ENCODE assay signal across 11 cellular contexts in genomic region chr3:47019201-47019600, GRCh38. TPM values are rescaled to one million over a fixed set of nuclear protein-coding genes. Genes with fewer than 3 reads are reported as not detected.
DNase-seq lines count a peak whose midpoint lies in the region; ATAC-seq, FAIRE-seq and TF ChIP-seq lines count a peak whose summit lies in the region.
"Had no signal": no experiment of that assay in that cellular context is flagged by ENCODE, and none has a peak within 500 bp of the region (broad histone marks: within the 10 kb centered on the region; RNA-seq: fewer than 3 reads in every experiment).

No MANE protein-coding gene starts in this region.

- H4K20me1 ChIP-seq in keratinocyte (ENCODE audit: control insufficient read depth, extremely low read depth, insufficient read depth, low read length): peaks cover 4% of the 10 kb centered on the region

- H3K27ac ChIP-seq in KOPT-K1 (ENCODE audit: low read depth, low read length, poor library complexity, severe bottlenecking) (peak overlapping the region; percentile 72), keratinocyte (ENCODE audit: control insufficient read depth, insufficient read depth, low read length) (no peak overlapping the region)
- H3K27ac ChIP-seq: RWPE1 had no signal

- H3K4me3 ChIP-seq in Caco-2 (ENCODE audit: low read depth, low read length) (no peak overlapping the region), keratinocyte (ENCODE audit: control insufficient read depth in 2 of 3, extremely low read depth in 1 of 3, insufficient read depth in 2 of 3, low read depth in 1 of 3, low read length in 3 of 3) (no peak overlapping the region)
- H3K4me3 ChIP-seq: GM23338, K562 had no signal

- CTCF ChIA-PET in Caco-2 (lab: Charles Lee): no interaction called here

- POLR2A ChIA-PET in Caco-2 (lab: Charles Lee): no interaction called here

- H3K36me3 ChIP-seq in Caco-2 (ENCODE audit: control insufficient read depth, insufficient read depth, low read length) (peaks cover 1% of the 10 kb centered on the region; the same call in 1 of the 2 replicates), KOPT-K1 (ENCODE audit: insufficient read depth, low read length) (peaks cover 74% of the 10 kb centered on the region), keratinocyte (ENCODE audit: control insufficient read depth in 2 of 2, extremely low read depth in 1 of 2, insufficient read depth in 2 of 2, low read length in 2 of 2) (peaks cover 6 to 23% of the 10 kb centered on the region in 2 experiments)

- H3K27ac Mint-ChIP-seq in Caco-2 (ENCODE audit: unreplicated experiment) (peak overlapping the region; percentile 57), CD14-positive monocyte (peak overlapping the region in 2 of 7 donors; percentile 57 to 68)
- H3K27ac Mint-ChIP-seq: GM23338 had no signal

- no peak overlapping the region for H3K4me2 ChIP-seq in keratinocyte (ENCODE audit: control insufficient read depth, extremely low read depth, insufficient read depth, low read depth, low read length)
- H3K4me2 ChIP-seq: GM23338 had no signal

- TF ChIP-seq CTCF in Caco-2 (IDR thresholded peaks at IDR 0.05; ENCODE audit: insufficient read depth in 1 of 2, low read depth in 1 of 2, low read length in 1 of 2, severe bottlenecking in 1 of 2, unreplicated experiment in 1 of 2) (no peak), keratinocyte (optimal IDR thresholded peaks at IDR 0.05 in 1 of 3, IDR thresholded peaks at IDR 0.05 in 1 of 3, conservative IDR thresholded peaks at IDR 0.05 in 1 of 3; ENCODE audit: extremely low read depth in 1 of 3, insufficient read depth in 2 of 3, low read length in 3 of 3) (no peak), CD14-positive monocyte (IDR thresholded peaks at IDR 0.05) (no peak)

- ATAC-seq in GM19043 (IDR thresholded peaks at IDR 0.05; ENCODE audit: low read depth, unreplicated experiment): peak; percentile 75
- ATAC-seq: GM23338, K562 had no signal

- no TSS peak for BruUV-seq in Caco-2 (replicated peaks; lab: Mats Ljungman, UMichigan)

- dilution Hi-C loops in keratinocyte (cut with MboI; ENCODE audit: extremely low pct_ligation_motif_present, low sequenced_read_pairs): no loop called here

- H3K4me1 ChIP-seq in Caco-2: 0 out of 2 replicates have a peak, but pooled peaks cover 3% of the 10 kb centered on the region
- H3K4me1 ChIP-seq in keratinocyte (ENCODE audit: control insufficient read depth, extremely low read depth, insufficient read depth, low read length): peaks cover 20% of the 10 kb centered on the region

- intact Hi-C loops in Caco-2 (cut with micrococcal nuclease; ENCODE audit: unreplicated experiment) (no loop called here), CD14-positive monocyte (cut with micrococcal nuclease) (no loop called here)

- in situ Hi-C loops in KBM-7 (cut with MboI; ENCODE audit: low pct_unique_long_range_greater_than_20kb, low sequenced_read_pairs): no loop called here

- no peaks in the 10 kb centered on the region for H3K27me3 ChIP-seq in Caco-2 (replicated peaks; ENCODE audit: control insufficient read depth, insufficient read depth, low read length)
- H3K27me3 ChIP-seq in keratinocyte (ENCODE audit: control insufficient read depth, extremely low read depth, insufficient read depth, low read length): no peaks in the 10 kb centered on the region

- no peaks in the 10 kb centered on the region for H3K9me1 ChIP-seq in keratinocyte (ENCODE audit: control insufficient read depth, extremely low read depth, insufficient read depth, low read length)

- H3K9me3 Mint-ChIP-seq in Caco-2 (ENCODE audit: unreplicated experiment) (no peaks in the 10 kb centered on the region), CD14-positive monocyte (no peaks in the 10 kb centered on the region)
- H3K9me3 Mint-ChIP-seq: GM23338 had no signal

- DNase-seq in Caco-2 (no peak), keratinocyte (ENCODE audit: low read depth, low spot score) (no peak), CD14-positive monocyte (ENCODE audit: low spot score) (no peak), DMS114 treated with DMSO at 0.1 percent for 48 hours (lab: John Stamatoyannopoulos, UW; ENCODE audit: unreplicated experiment) (no peak), KBM-7 (no peak), inferior parietal cortex (ENCODE audit: extremely low spot score) (no peak)

- H2AFZ ChIP-seq in keratinocyte (ENCODE audit: control insufficient read depth, low read length): no peak overlapping the region
- H2AFZ ChIP-seq: GM23338 had no signal

- peaks cover 9% of the 10 kb centered on the region for H3K79me2 ChIP-seq in keratinocyte (ENCODE audit: control insufficient read depth, insufficient read depth, low read length)

- H3K4me1 Mint-ChIP-seq in Caco-2 (ENCODE audit: low read depth, unreplicated experiment): no peaks in the 10 kb centered on the region
- H3K4me1 Mint-ChIP-seq in CD14-positive monocyte: peaks cover 21% of the 10 kb centered on the region

- H3K27me3 Mint-ChIP-seq in Caco-2 (ENCODE audit: insufficient read depth, unreplicated experiment) (no peaks in the 10 kb centered on the region), CD14-positive monocyte (ENCODE audit: low read depth in 3 of 3) (no peaks in the 10 kb centered on the region)

- no peaks in the 10 kb centered on the region for H3K9me3 ChIP-seq in Caco-2
- H3K9me3 ChIP-seq in KOPT-K1 (ENCODE audit: insufficient read depth, low read length, poor library complexity, severe bottlenecking): no peaks in the 10 kb centered on the region
- no peaks in the 10 kb centered on the region for H3K9me3 ChIP-seq in keratinocyte (ENCODE audit: control insufficient read depth, low read depth, low read length)

- H3K9ac ChIP-seq in keratinocyte (ENCODE audit: control insufficient read depth, extremely low read depth, insufficient read depth, low read length): no peak overlapping the region

- no peak overlapping the region for H3K4me3 Mint-ChIP-seq in Caco-2 (ENCODE audit: unreplicated experiment)
- no peak overlapping the region for H3K4me3 Mint-ChIP-seq in CD14-positive monocyte
- H3K4me3 Mint-ChIP-seq: GM23338 had no signal

- FAIRE-seq in keratinocyte (lab: Jason Lieb, UNC): peak; percentile 46
- FAIRE-seq: K562 had no signal

- H3K36me3 Mint-ChIP-seq in Caco-2 (ENCODE audit: insufficient read depth, unreplicated experiment): peaks cover 38% of the 10 kb centered on the region
- peaks cover 52 to 65% of the 10 kb centered on the region in 2 donors for H3K36me3 Mint-ChIP-seq in CD14-positive monocyte

RNA-seq across cellular contexts. Expression of gene NBEAL2, which starts 39.7 kb away (rescaled TPM):
- 62.4 and 76.9 TPM in 2 replicates for total RNA-seq in Caco-2 (2022)
- polyA plus RNA-seq in keratinocyte (22.8 to 48.7 TPM (median 28.7 TPM) in 3 replicates), CD14-positive monocyte (10 to 100 TPM; 10.4 to 17.3 TPM)
- polyA plus RNA-seq in keratinocyte (2011; ENCODE audit: low read depth): 192 TPM
- polyA plus RNA-seq in keratinocyte (2011; cell fraction: cytosol; rRNA removed): 7.7 and 12.7 TPM in 2 replicates
- polyA plus RNA-seq in keratinocyte (2011; cell fraction: nucleus; rRNA removed): 208 and 280 TPM in 2 replicates
- 36.1 and 107 TPM in 2 replicates for polyA plus RNA-seq in keratinocyte (2012; ENCODE audit: low replicate concordance)
- 53.4 to 109 TPM (median 55.2 TPM) in 3 replicates for polyA minus RNA-seq in keratinocyte
- polyA minus RNA-seq in keratinocyte (2011; cell fraction: cytosol; rRNA and poly(A)+ RNA removed): 23.4 TPM
- polyA minus RNA-seq in keratinocyte (2011; cell fraction: nucleus; rRNA and poly(A)+ RNA removed): 96.3 and 96.6 TPM in 2 replicates

RNA-seq across cellular contexts. Expression of gene CCDC12, which starts 42.7 kb away (rescaled TPM):
- total RNA-seq in Caco-2 (2022): 52.7 and 60.8 TPM in 2 replicates
- polyA plus RNA-seq in keratinocyte (24.0 to 41.9 TPM (median 27.5 TPM) in 3 replicates), CD14-positive monocyte (10 to 100 TPM; 50.1 to 55.8 TPM)
- 31.5 TPM for polyA plus RNA-seq in keratinocyte (2011; ENCODE audit: low read depth)
- polyA plus RNA-seq in keratinocyte (2011; cell fraction: cytosol; rRNA removed): 16.8 and 27.1 TPM in 2 replicates
- polyA plus RNA-seq in keratinocyte (2011; cell fraction: nucleus; rRNA removed): 41.0 and 42.0 TPM in 2 replicates
- polyA plus RNA-seq in keratinocyte (2012; ENCODE audit: low replicate concordance): 34.8 and 39.2 TPM in 2 replicates
- polyA minus RNA-seq in keratinocyte: 17.9 to 28.4 TPM (median 25.3 TPM) in 3 replicates
- 20.3 TPM for polyA minus RNA-seq in keratinocyte (2011; cell fraction: cytosol; rRNA and poly(A)+ RNA removed)
- polyA minus RNA-seq in keratinocyte (2011; cell fraction: nucleus; rRNA and poly(A)+ RNA removed): 17.5 and 18.6 TPM in 2 replicates
